In genomic region chr4:147192679-147193078, GRCh38 we compare ENCODE assay signal across 26 cellular contexts.
"Had no signal": no experiment of that assay in that cellular context is flagged by ENCODE, and none has a peak within 500 bp of the region (broad histone marks: within the 10 kb centered on the region; RNA-seq: fewer than 3 reads in every experiment).

No MANE protein-coding gene starts in this region.

- ATAC-seq: activated T-helper 17 cell treated with anti-CD3 and anti-CD28 coated beads, Interleukin-2, amount 50 U/mL, for 72 hours; T-helper 17 cell had no signal

- H3K9ac ChIP-seq: KMS-11 had no signal

- H3K4me1 ChIP-seq: breast epithelium had no signal

- H3K27me3 ChIP-seq: breast epithelium had no signal

- H3K4me2 ChIP-seq: KMS-11 had no signal

- DNase-seq: activated B cell treated with CpG ODN at 0.5 μM for 24 hours; activated CD4-positive, alpha-beta memory T cell treated with anti-CD3 and anti-CD28 coated beads for 36 hours; activated CD4-positive, alpha-beta T cell treated with anti-CD3 and anti-CD28 coated beads for 1 hour; activated CD4-positive, alpha-beta T cell treated with anti-CD3 and anti-CD28 coated beads, Interleukin-2, amount 10 ng/mL, durations not matched to agents 24 days and 14 days; activated CD8-positive, alpha-beta memory T cell treated with anti-CD3 and anti-CD28 coated beads for 24 hours; activated gamma-delta T cell; activated naive CD4-positive, alpha-beta T cell treated with anti-CD3 and anti-CD28 coated beads for 36 hours; activated T-cell treated with anti-CD3 and anti-CD28 coated beads, Interleukin-2, amount 50 U/mL, for 48 hours; anterior cingulate cortex; central memory CD4-positive, alpha-beta T cell; MV-4-11; NCI-H1092 treated with DMSO at 0.1 percent for 48 hours; NCI-H1417 treated with DMSO at 0.1 percent for 48 hours; NCI-H1694; NCI-H2029; NCI-H2107; NCI-H2171 treated with DMSO at 0.1 percent for 48 hours; NCI-H226; NCI-H526 treated with DMSO at 0.1 percent for 48 hours; NCI-H82; SIG-M5; T-helper 17 cell; T-helper 9 cell had no signal

- H3K4me3 ChIP-seq: breast epithelium had no signal

- H3K36me3 ChIP-seq: breast epithelium had no signal

- H3K27ac ChIP-seq: breast epithelium, KMS-11 had no signal
